9 cellular contexts compared by ENCODE assay signal in the genomic region with DNA sequence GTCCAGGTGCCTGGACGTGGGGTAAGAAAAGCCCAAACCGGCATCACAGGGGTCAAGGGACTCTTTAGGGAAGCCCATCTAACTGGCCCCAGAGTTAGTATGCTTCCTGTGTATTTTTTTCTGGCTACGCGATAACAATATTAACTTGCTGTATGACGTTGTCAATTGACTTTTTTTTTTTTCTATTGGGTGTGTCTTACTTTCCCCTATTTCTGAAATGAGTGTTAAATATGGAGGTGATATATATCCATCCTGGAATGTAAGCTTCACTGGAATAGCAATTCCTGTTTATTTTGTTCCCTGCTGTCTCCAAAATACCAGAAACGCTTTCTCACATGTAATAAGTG. TPM values are rescaled to one million over a fixed set of nuclear protein-coding genes. Genes with fewer than 3 reads are reported as not detected.
DNase-seq lines count a peak whose midpoint lies in the region; ATAC-seq and TF ChIP-seq lines count a peak whose summit lies in the region.
"Had no signal": no experiment of that assay in that cellular context is flagged by ENCODE, and none has a peak within 500 bp of the region (broad histone marks: within the 10 kb centered on the region; RNA-seq: fewer than 3 reads in every experiment).

No MANE protein-coding gene starts in this region.

- no peak for TF ChIP-seq EP300 in stomach (IDR thresholded peaks at IDR 0.05)

- intact Hi-C loops in stomach (cut with DNase I; ENCODE audit: low total_unique reads) = no loop called here

- CTCF ChIA-PET in activated CD8-positive, alpha-beta T cell treated with anti-CD3 and anti-CD28 coated beads, Interleukin-2, amount 10 ng/mL, durations not matched to agents 7 days and 5 days (lab: Charles Lee) = no interaction called here

- H3K4me3 Mint-ChIP-seq in activated CD8-positive, alpha-beta T cell treated with anti-CD3 and anti-CD28 coated beads, Interleukin-2, amount 10 ng/mL, durations not matched to agents 7 days and 5 days = peak overlapping the region; percentile 10

- peaks cover 29% of the 10 kb centered on the region for H3K27me3 Mint-ChIP-seq in activated CD8-positive, alpha-beta T cell treated with anti-CD3 and anti-CD28 coated beads, Interleukin-2, amount 10 ng/mL, durations not matched to agents 7 days and 5 days (ENCODE audit: low read depth)

- POLR2A ChIA-PET in activated CD8-positive, alpha-beta T cell treated with anti-CD3 and anti-CD28 coated beads, Interleukin-2, amount 10 ng/mL, durations not matched to agents 7 days and 5 days (lab: Charles Lee) = no interaction called here

- peaks cover 0 to 8% (median 4%) of the 10 kb centered on the region in 3 donors for H3K27me3 ChIP-seq in stomach

- no peak for ATAC-seq in activated CD8-positive, alpha-beta T cell treated with anti-CD3 and anti-CD28 coated beads, Interleukin-2, amount 10 ng/mL, durations not matched to agents 7 days and 5 days

- peaks cover 3% of the 10 kb centered on the region for H3K4me1 Mint-ChIP-seq in activated CD8-positive, alpha-beta T cell treated with anti-CD3 and anti-CD28 coated beads, Interleukin-2, amount 10 ng/mL, durations not matched to agents 7 days and 5 days (ENCODE audit: low read depth)

- H3K4me1 ChIP-seq in stomach = peaks cover 0 to 11% (median 4%) of the 10 kb centered on the region in 4 donors

- WGBS in stomach, 5 donors = 8 to 11% (median 10%) methylated on average over 6 of the region's 6 CpGs

- no peak for TF ChIP-seq POLR2A in stomach (IDR thresholded peaks at IDR 0.05)

- peak overlapping the region in 4 of 5 donors; percentile 67 to 85 (median 84) for H3K27ac ChIP-seq in stomach

- no peaks in the 10 kb centered on the region for H3K36me3 Mint-ChIP-seq in activated CD8-positive, alpha-beta T cell treated with anti-CD3 and anti-CD28 coated beads, Interleukin-2, amount 10 ng/mL, durations not matched to agents 7 days and 5 days (ENCODE audit: low read depth)

- H3K9me3 ChIP-seq in stomach = no peaks in the 10 kb centered on the region

- H3K4me3 ChIP-seq in stomach = peak overlapping the region; percentile 66 to 79 (median 70)

- H3K36me3 ChIP-seq in stomach = no peaks in the 10 kb centered on the region

- no peak overlapping the region for H3K27ac Mint-ChIP-seq in activated CD8-positive, alpha-beta T cell treated with anti-CD3 and anti-CD28 coated beads, Interleukin-2, amount 10 ng/mL, durations not matched to agents 7 days and 5 days

- no peaks in the 10 kb centered on the region for H3K9me3 Mint-ChIP-seq in activated CD8-positive, alpha-beta T cell treated with anti-CD3 and anti-CD28 coated beads, Interleukin-2, amount 10 ng/mL, durations not matched to agents 7 days and 5 days (ENCODE audit: insufficient read depth)

- DNase-seq in NCI-H510A treated with DMSO at 0.1 percent for 48 hours (lab: John Stamatoyannopoulos, UW) = peak; percentile 6
- no peak for DNase-seq in NCI-H510A (lab: John Stamatoyannopoulos, UW)
- DNase-seq in activated CD8-positive, alpha-beta T cell treated with anti-CD3 and anti-CD28 coated beads, Interleukin-2, amount 10 ng/mL, durations not matched to agents 7 days and 5 days = no peak
- DNase-seq in iris pigment epithelial cell (ENCODE audit: low read depth) = peak; percentile 9
- DNase-seq in stomach = no peak
- no peak for DNase-seq in DMS 273 (lab: John Stamatoyannopoulos, UW; ENCODE audit: unreplicated experiment)
- DNase-seq in ureter (ENCODE audit: low spot score) = no peak
- DNase-seq in NCI-H526 treated with DMSO at 0.1 percent for 48 hours (lab: John Stamatoyannopoulos, UW) = no peak

- TF ChIP-seq CTCF in stomach (IDR thresholded peaks at IDR 0.05) = no peak

RNA-seq across cellular contexts. Expression of gene GMNC, which starts 0.6 kb away (rescaled TPM):
- total RNA-seq in activated CD8-positive, alpha-beta T cell treated with anti-CD3 and anti-CD28 coated beads, Interleukin-2, amount 10 ng/mL, durations not matched to agents 7 days and 5 days = not detected
- total RNA-seq in stomach (1 to 10 TPM in 1 of 5 donors, under 1 TPM in 1, not detected in 3; 0.18 to 1.0 TPM), ureter (not detected)
- polyA plus RNA-seq in stomach = not detected
- total RNA-seq: activated CD8-positive, alpha-beta memory T cell treated with anti-CD3 and anti-CD28 coated beads for 36 hours had no signal

Comparison
In these comparisons a context has a peak if more than half of its experiments do, and no peak if none do; other contexts are left out.
1. DNase-seq: peak in NCI-H510A treated with DMSO at 0.1 percent for 48 hours (single experiment) and iris pigment epithelial cell (single experiment); none in NCI-H510A (single experiment), activated CD8-positive, alpha-beta T cell treated with anti-CD3 and anti-CD28 coated beads, Interleukin-2, amount 10 ng/mL, durations not matched to agents 7 days and 5 days (single experiment), stomach (single experiment), DMS 273 (single experiment), ureter (single experiment) and NCI-H526 treated with DMSO at 0.1 percent for 48 hours (single experiment).